ENCODE assay signal across 8 cellular contexts in genomic region chr15:65270811-65271545, GRCh38. TPM values are rescaled to one million over a fixed set of nuclear protein-coding genes. Genes with fewer than 3 reads are reported as not detected.
A peak's percentile ranks its signal among the peaks of the same experiment; 100 is the strongest.
DNase-seq lines count a peak whose midpoint lies in the region; ATAC-seq and TF ChIP-seq lines count a peak whose summit lies in the region.
"Not testable (repeated sequence)": the region's sequence is repeated elsewhere in the genome, so short reads cannot be mapped to it uniquely, and the experiment has no call there.

No MANE protein-coding gene starts in this region.

- H3K27me3 ChIP-seq in neural cell (ENCODE audit: insufficient read depth, low read depth, low read length); suprapubic skin: not testable (repeated sequence)

- H3K36me3 ChIP-seq in neural cell (ENCODE audit: insufficient read depth, low read length), result not testable (repeated sequence)
- peaks cover 11% of the 10 kb centered on the region for H3K36me3 ChIP-seq in suprapubic skin

- H3K9me3 Mint-ChIP-seq in chondrocyte (ENCODE audit: low read depth), result not testable (repeated sequence)

- H3K79me2 ChIP-seq in neural cell (replicated peaks; ENCODE audit: insufficient read depth, low read length), result not testable (repeated sequence)

- H3F3A ChIP-seq in neural cell (ENCODE audit: insufficient read depth, low read length, poor library complexity, severe bottlenecking), result not testable (repeated sequence)

- TF ChIP-seq POLR2A in suprapubic skin (IDR thresholded peaks at IDR 0.05), result not testable (repeated sequence)

- H3K27ac ChIP-seq in VCaP; neural cell (ENCODE audit: low read length); suprapubic skin: not testable (repeated sequence)

- not testable (repeated sequence) for TF ChIP-seq EP300 in neural cell (conservative IDR thresholded peaks at IDR 0.05; ENCODE audit: poor library complexity, severe bottlenecking); suprapubic skin (IDR thresholded peaks at IDR 0.05)

- peak; percentile 91 for ATAC-seq in left ventricle myocardium superior

- not testable (repeated sequence) for H3K36me3 Mint-ChIP-seq in chondrocyte (ENCODE audit: low read depth)

- not testable (repeated sequence) for H4K20me1 ChIP-seq in neural cell (ENCODE audit: insufficient read depth)

- not testable (repeated sequence) for H3K4me2 ChIP-seq in neural cell (ENCODE audit: low read length)

- peak; percentile 30 for TF ChIP-seq RAD21 in neural cell (conservative IDR thresholded peaks at IDR 0.05)

- not testable (repeated sequence) for H3K9me3 ChIP-seq in neural cell (ENCODE audit: low read length); suprapubic skin

- not testable (repeated sequence) for H3K4me1 Mint-ChIP-seq in chondrocyte (ENCODE audit: low read depth)

- not testable (repeated sequence) for H3K4me1 ChIP-seq in suprapubic skin

- H3K9me2 ChIP-seq in neural cell (ENCODE audit: insufficient read depth, low read length), result not testable (repeated sequence)

- not testable (repeated sequence) for H2AFZ ChIP-seq in neural cell (ENCODE audit: low read depth, low read length)

- H3K27ac Mint-ChIP-seq in chondrocyte (ENCODE audit: unreplicated experiment), result not testable (repeated sequence)

- H3K4me3 ChIP-seq in neural cell (ENCODE audit: low read length); suprapubic skin: not testable (repeated sequence)

- 54% methylated on average over 12 of the region's 15 CpGs for WGBS in suprapubic skin

- peak; percentile 81 for DNase-seq in DMS 273 (lab: John Stamatoyannopoulos, UW; ENCODE audit: unreplicated experiment)
- peak; percentile 38 for DNase-seq in HK-2 (ENCODE audit: unreplicated experiment)
- peak; percentile 41 for DNase-seq in NCI-H748 (lab: John Stamatoyannopoulos, UW; ENCODE audit: unreplicated experiment)
- DNase-seq in chondrocyte (ENCODE audit: low spot score), result not testable (repeated sequence)
- peak; percentile 57 for DNase-seq in left ventricle myocardium superior
- peak; percentile 78 to 85 for DNase-seq in suprapubic skin (ENCODE audit: low spot score in 2 of 2)

- TF ChIP-seq CTCF in VCaP (conservative IDR thresholded peaks at IDR 0.05) (peak; percentile 93), chondrocyte (IDR thresholded peaks at IDR 0.05) (peak; percentile 85), neural cell (IDR thresholded peaks at IDR 0.05; ENCODE audit: poor library complexity, severe bottlenecking) (peak; percentile 49), suprapubic skin (IDR thresholded peaks at IDR 0.05) (peak; percentile 64 to 68)

- not testable (repeated sequence) for H3K9ac ChIP-seq in neural cell (ENCODE audit: low read length)

- not testable (repeated sequence) for H3K27me3 Mint-ChIP-seq in chondrocyte (ENCODE audit: low read depth)

- not testable (repeated sequence) for H3K4me3 Mint-ChIP-seq in chondrocyte (ENCODE audit: unreplicated experiment)

- intact Hi-C loops in left ventricle myocardium superior (cut with micrococcal nuclease), result not testable (repeated sequence)

TF ChIP-seq in neural cell, 6 proteins besides CTCF, POLR2A, EP300 and RAD21:
- peak; percentile 29 for TF ChIP-seq SMC3 (conservative IDR thresholded peaks at IDR 0.05; ENCODE audit: poor library complexity)

RNA-seq across cellular contexts. Expression of gene PARP16, which starts 15.7 kb away (rescaled TPM):
- total RNA-seq in chondrocyte, result 7.1 to 8.7 TPM (median 8.2 TPM) in 3 replicates
- total RNA-seq in left ventricle myocardium superior, result 4.1 TPM
- polyA plus RNA-seq in neural cell, result 17.0 and 19.8 TPM in 2 replicates
- polyA minus RNA-seq in neural cell, result 13.9 and 15.6 TPM in 2 replicates
- 10 to 100 TPM in 3 of 4 donors, 1 to 10 TPM in 1; 8.2 to 16.7 (median 11.7) TPM for total RNA-seq in suprapubic skin

RNA-seq across cellular contexts. Expression of gene RNU5A-1, which starts 24.9 kb away (rescaled TPM):
- total RNA-seq in chondrocyte (not detected in 3 replicates), left ventricle myocardium superior (not detected), suprapubic skin (not detected)
- polyA plus RNA-seq in neural cell, result not detected in 2 replicates
- not detected in 2 replicates for polyA minus RNA-seq in neural cell

RNA-seq across cellular contexts. Expression of gene RNU5B-1, which starts 33.5 kb away (rescaled TPM):
- total RNA-seq in chondrocyte (11.4 TPM in 1 of 3 replicates, not detected in the others), left ventricle myocardium superior (40.8 TPM), suprapubic skin (not detected)
- polyA plus RNA-seq in neural cell, result not detected in 2 replicates
- polyA minus RNA-seq in neural cell, result not detected in 2 replicates

RNA-seq across cellular contexts. Expression of gene CILP, which starts 59.7 kb away (rescaled TPM):
- total RNA-seq in chondrocyte (0.17 to 0.22 TPM (median 0.21 TPM) in 3 replicates), left ventricle myocardium superior (7.8 TPM), suprapubic skin (10 to 100 TPM in 3 of 4 donors, 1 to 10 TPM in 1; 2.7 to 15.2 (median 11.3) TPM)
- 1.4 and 1.6 TPM in 2 replicates for polyA plus RNA-seq in neural cell
- polyA minus RNA-seq in neural cell, result 0.69 and 0.73 TPM in 2 replicates
